ENCODE assay signal across 1 cellular context in the genomic region with DNA sequence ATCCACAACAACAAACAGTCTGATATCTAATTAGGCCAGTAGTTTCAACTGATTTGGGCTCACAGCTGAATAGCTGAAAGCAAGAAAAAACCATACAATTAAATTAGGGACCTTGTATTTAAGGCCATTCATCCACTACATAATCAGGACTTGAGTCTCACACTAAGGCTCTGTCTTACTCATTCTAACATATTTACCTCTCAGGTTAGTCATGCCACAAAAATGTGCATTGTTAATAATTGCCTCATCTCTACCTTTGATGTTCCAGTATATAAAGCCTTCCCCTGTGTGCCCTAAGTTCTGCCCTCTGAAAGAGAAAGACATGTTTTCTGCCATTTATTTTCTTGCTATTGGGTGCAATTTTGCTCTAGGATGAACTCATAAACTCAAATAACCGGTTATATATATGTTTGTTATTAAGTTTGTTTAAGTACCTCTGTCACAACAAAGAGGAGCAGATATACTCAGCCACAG.
TF ChIP-seq lines count a peak whose summit lies in the region.

No MANE protein-coding gene starts in this region.

TF ChIP-seq in HepG2, 621 proteins besides CTCF, POLR2A, EP300 and RAD21 (continued from another document):
- TF ChIP-seq HMGXB3 (CRISPR knock-in tag; IDR thresholded peaks at IDR 0.05; ENCODE audit: borderline replicate concordance) (0 out of 2 replicates have a peak, but pooled peaks have one; percentile 37), E2F2 (CRISPR knock-in tag; IDR thresholded peaks at IDR 0.05; ENCODE audit: borderline replicate concordance) (no peak), ZFY (CRISPR knock-in tag; IDR thresholded peaks at IDR 0.05) (no peak), NKX3-1 (CRISPR knock-in tag; IDR thresholded peaks at IDR 0.05) (0 out of 2 replicates have a peak, but pooled peaks have one; percentile 32), ZBTB49 (CRISPR knock-in tag; IDR thresholded peaks at IDR 0.05; ENCODE audit: borderline replicate concordance) (no peak), ZNF772 (CRISPR knock-in tag; IDR thresholded peaks at IDR 0.05) (no peak), CBFB (CRISPR knock-in tag; IDR thresholded peaks at IDR 0.05) (0 out of 2 replicates have a peak, but pooled peaks have one; percentile 34), ZBTB21 (CRISPR knock-in tag; IDR thresholded peaks at IDR 0.05) (no peak), E2F5 (CRISPR knock-in tag; conservative IDR thresholded peaks at IDR 0.05) (no peak), PAX8 (CRISPR knock-in tag; IDR thresholded peaks at IDR 0.05; ENCODE audit: borderline replicate concordance) (no peak)
- TF ChIP-seq, protein P1, sequence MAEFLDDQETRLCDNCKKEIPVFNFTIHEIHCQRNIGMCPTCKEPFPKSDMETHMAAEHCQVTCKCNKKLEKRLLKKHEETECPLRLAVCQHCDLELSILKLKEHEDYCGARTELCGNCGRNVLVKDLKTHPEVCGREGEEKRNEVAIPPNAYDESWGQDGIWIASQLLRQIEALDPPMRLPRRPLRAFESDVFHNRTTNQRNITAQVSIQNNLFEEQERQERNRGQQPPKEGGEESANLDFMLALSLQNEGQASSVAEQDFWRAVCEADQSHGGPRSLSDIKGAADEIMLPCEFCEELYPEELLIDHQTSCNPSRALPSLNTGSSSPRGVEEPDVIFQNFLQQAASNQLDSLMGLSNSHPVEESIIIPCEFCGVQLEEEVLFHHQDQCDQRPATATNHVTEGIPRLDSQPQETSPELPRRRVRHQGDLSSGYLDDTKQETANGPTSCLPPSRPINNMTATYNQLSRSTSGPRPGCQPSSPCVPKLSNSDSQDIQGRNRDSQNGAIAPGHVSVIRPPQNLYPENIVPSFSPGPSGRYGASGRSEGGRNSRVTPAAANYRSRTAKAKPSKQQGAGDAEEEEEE (CRISPR knock-in tag; IDR thresholded peaks at IDR 0.05; ENCODE audit: borderline replicate concordance) = no peak
TF ChIP-seq in HepG2: peak in this region for 149.
